8 cellular contexts compared by ENCODE assay signal in the genomic region with DNA sequence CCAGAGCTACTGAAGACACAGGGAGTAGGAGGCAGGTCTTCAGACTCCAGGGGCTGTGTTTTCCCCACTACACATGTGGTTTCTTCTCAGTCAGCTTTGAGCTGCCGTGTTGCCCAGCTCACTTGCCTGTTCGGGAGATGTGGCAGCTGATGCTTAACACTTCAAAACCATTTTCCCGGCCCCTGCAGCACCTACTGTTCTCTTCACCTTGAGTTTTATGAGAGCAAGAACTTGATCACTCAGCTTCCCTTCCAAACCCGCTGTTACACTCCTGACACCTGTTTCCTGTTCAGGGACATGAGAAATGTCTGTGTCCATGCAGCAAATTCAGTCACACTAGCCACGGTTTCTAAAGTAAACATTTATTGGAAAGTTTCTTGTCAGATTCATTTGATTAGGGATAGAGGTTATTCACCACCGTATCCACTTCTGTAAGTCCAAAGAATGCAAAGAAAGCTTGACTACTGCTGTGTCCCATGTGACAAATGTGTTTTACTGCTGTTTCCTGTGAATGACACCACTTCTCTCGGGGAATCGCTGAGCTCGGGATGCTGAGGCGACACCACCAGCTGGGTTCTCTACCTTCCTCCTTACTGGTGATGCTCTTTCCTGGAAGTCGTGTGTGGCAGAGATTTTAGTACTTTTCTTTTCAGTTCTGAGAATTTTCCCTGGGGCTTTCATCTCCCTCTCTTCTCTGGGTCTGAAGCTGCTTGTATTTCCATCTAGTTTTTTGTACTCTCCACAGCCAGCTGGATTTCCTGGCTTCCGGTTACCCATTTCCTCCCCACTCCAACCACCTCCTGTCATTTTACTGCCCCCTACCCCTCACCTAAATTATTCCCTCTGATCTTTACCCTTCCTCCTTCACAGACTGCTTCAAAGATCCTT.
DNase-seq lines count a peak whose midpoint lies in the region; ATAC-seq, FAIRE-seq and TF ChIP-seq lines count a peak whose summit lies in the region.

No MANE protein-coding gene starts in this region.

- ATAC-seq in HG02798 (IDR thresholded peaks at IDR 0.05; ENCODE audit: poor library complexity, unreplicated experiment) = peak; percentile 60
- ATAC-seq in left colon = no peak

- 24 to 40% (median 36%) methylated on average over 12 of the region's 12 CpGs for WGBS in small intestine, 3 donors

- H3K4me1 Mint-ChIP-seq in CD4-positive, alpha-beta memory T cell = peaks cover 20 to 30% (median 22%) of the 10 kb centered on the region in 4 donors
- H3K4me1 Mint-ChIP-seq in activated CD4-positive, alpha-beta T cell treated with anti-CD3 and anti-CD28 coated beads, Interleukin-2, amount 10 ng/mL, durations not matched to agents 7 days and 5 days = peaks cover 38% of the 10 kb centered on the region

- POLR2A ChIA-PET in CD4-positive, alpha-beta memory T cell (lab: Charles Lee; ENCODE audit: partially characterized antibody) = interaction anchor here (0.9 to 3.4 kb wide), 4 partner anchors 28 to 92 kb away, joined by 3 to 32 read pairs (median 12); a partner anchor contains a TSS
- POLR2A ChIA-PET in activated CD4-positive, alpha-beta T cell treated with anti-CD3 and anti-CD28 coated beads, Interleukin-2, amount 10 ng/mL, durations not matched to agents 7 days and 5 days (lab: Charles Lee) = interaction anchor here (0.7 kb wide), 1 partner anchor 69 kb away, joined by 3 read pairs; no protein-coding TSS in a partner anchor

- peaks cover 0 to 11% of the 10 kb centered on the region in 2 donors for H3K36me3 Mint-ChIP-seq in CD4-positive, alpha-beta memory T cell
- peaks cover 18% of the 10 kb centered on the region for H3K36me3 Mint-ChIP-seq in activated CD4-positive, alpha-beta T cell treated with anti-CD3 and anti-CD28 coated beads, Interleukin-2, amount 10 ng/mL, durations not matched to agents 7 days and 5 days (ENCODE audit: low read depth)

- H3K27ac ChIP-seq in CD4-positive, alpha-beta memory T cell (ENCODE audit: low read depth, low read length) = no peak overlapping the region
- H3K27ac ChIP-seq in small intestine (ENCODE audit: low read depth in 1 of 2, low read length in 1 of 2) = peak overlapping the region in 1 of 2 donors; percentile 19

- DNase-seq in CD4-positive, alpha-beta memory T cell = peak in 3 of 5 donors; percentile 1 to 14 (median 9)
- DNase-seq in activated CD4-positive, alpha-beta T cell treated with anti-CD3 and anti-CD28 coated beads, Interleukin-2, amount 10 ng/mL, durations not matched to agents 7 days and 5 days = peak; percentile 55
- DNase-seq in fibroblast of villous mesenchyme (ENCODE audit: low read depth) (peak; percentile 12), small intestine (peak; percentile 4), left colon (no peak), SKM-1 treated with dmso at 0.1 percent for 144 hours (lab: John Stamatoyannopoulos, UW; ENCODE audit: unreplicated experiment) (no peak), LoVo (ENCODE audit: low spot score) (no peak)

- no peaks in the 10 kb centered on the region for H3K9me3 ChIP-seq in CD4-positive, alpha-beta memory T cell (ENCODE audit: control insufficient read depth in 1 of 2, low read length in 2 of 2)
- no peaks in the 10 kb centered on the region for H3K9me3 ChIP-seq in small intestine (ENCODE audit: control insufficient read depth, low read depth)

- FAIRE-seq in small intestine (lab: Jason Lieb, UNC) = no peak

- H3K4me3 ChIP-seq in CD4-positive, alpha-beta memory T cell (ENCODE audit: low read length in 2 of 2) = no peak overlapping the region
- H3K4me3 ChIP-seq in fibroblast of villous mesenchyme (ENCODE audit: low read depth, low read length) = no peak overlapping the region
- H3K4me3 ChIP-seq in small intestine (ENCODE audit: low read depth in 1 of 2, low read length in 2 of 2) = no peak overlapping the region

- peaks cover 5% of the 10 kb centered on the region in 2 donors for H3K27me3 Mint-ChIP-seq in CD4-positive, alpha-beta memory T cell
- H3K27me3 Mint-ChIP-seq in activated CD4-positive, alpha-beta T cell treated with anti-CD3 and anti-CD28 coated beads, Interleukin-2, amount 10 ng/mL, durations not matched to agents 7 days and 5 days = no peaks in the 10 kb centered on the region

- CTCF ChIA-PET in CD4-positive, alpha-beta memory T cell (lab: Charles Lee; ENCODE audit: partially characterized antibody) = interaction anchor here (1.1 kb wide), 2 partner anchors 12 to 90 kb away, joined by 3 read pairs; no protein-coding TSS in a partner anchor
- CTCF ChIA-PET in activated CD4-positive, alpha-beta T cell treated with anti-CD3 and anti-CD28 coated beads, Interleukin-2, amount 10 ng/mL, durations not matched to agents 7 days and 5 days (lab: Charles Lee) = interaction anchor here (0.9 to 3.1 kb wide), 2 partner anchors 11 to 411 kb away, joined by 3 to 14 read pairs; no protein-coding TSS in a partner anchor

- intact Hi-C loops in CD4-positive, alpha-beta memory T cell (cut with micrococcal nuclease) = loop anchor here (5.0 kb wide), 1 partner anchor 93 kb away; a partner anchor contains a TSS
- intact Hi-C loops in left colon (cut with DNase I, micrococcal nuclease) = no loop called here

- TF ChIP-seq CTCF in fibroblast of villous mesenchyme (IDR thresholded peaks at IDR 0.05; ENCODE audit: insufficient read depth, low read depth, low read length) = no peak

- peak overlapping the region; percentile 42 to 80 (median 54) for H3K4me3 Mint-ChIP-seq in CD4-positive, alpha-beta memory T cell
- peak overlapping the region; percentile 51 for H3K4me3 Mint-ChIP-seq in activated CD4-positive, alpha-beta T cell treated with anti-CD3 and anti-CD28 coated beads, Interleukin-2, amount 10 ng/mL, durations not matched to agents 7 days and 5 days

- H3K36me3 ChIP-seq in CD4-positive, alpha-beta memory T cell (ENCODE audit: insufficient read depth, low read length) = no peaks in the 10 kb centered on the region
- no peaks in the 10 kb centered on the region for H3K36me3 ChIP-seq in small intestine (ENCODE audit: control insufficient read depth in 2 of 2, insufficient read depth in 2 of 2, low read length in 2 of 2)

- no peaks in the 10 kb centered on the region for H3K9me3 Mint-ChIP-seq in CD4-positive, alpha-beta memory T cell
- no peaks in the 10 kb centered on the region for H3K9me3 Mint-ChIP-seq in activated CD4-positive, alpha-beta T cell treated with anti-CD3 and anti-CD28 coated beads, Interleukin-2, amount 10 ng/mL, durations not matched to agents 7 days and 5 days

- H3K27me3 ChIP-seq in CD4-positive, alpha-beta memory T cell (ENCODE audit: insufficient read depth, low read length) = no peaks in the 10 kb centered on the region
- no peaks in the 10 kb centered on the region for H3K27me3 ChIP-seq in small intestine (ENCODE audit: control insufficient read depth in 2 of 2, insufficient read depth in 2 of 2, low read length in 2 of 2)

- H3K4me1 ChIP-seq in CD4-positive, alpha-beta memory T cell (ENCODE audit: insufficient read depth, low read length) = peaks cover 17% of the 10 kb centered on the region
- H3K4me1 ChIP-seq in small intestine (ENCODE audit: control insufficient read depth in 2 of 2, insufficient read depth in 1 of 2, low read depth in 1 of 2, low read length in 1 of 2) = no peaks in the 10 kb centered on the region

- peak overlapping the region in 6 of 7 donors; percentile 9 to 84 (median 43) for H3K27ac Mint-ChIP-seq in CD4-positive, alpha-beta memory T cell
- H3K27ac Mint-ChIP-seq in activated CD4-positive, alpha-beta T cell treated with anti-CD3 and anti-CD28 coated beads, Interleukin-2, amount 10 ng/mL, durations not matched to agents 7 days and 5 days = peak overlapping the region; percentile 82

Comparison
In these comparisons a context has a peak if more than half of its experiments do, and no peak if none do; other contexts are left out.
1. DNase-seq: peak in CD4-positive, alpha-beta memory T cell (3 of 5), activated CD4-positive, alpha-beta T cell treated with anti-CD3 and anti-CD28 coated beads, Interleukin-2, amount 10 ng/mL, durations not matched to agents 7 days and 5 days (single experiment), fibroblast of villous mesenchyme (single experiment) and small intestine (single experiment); none in left colon (0 of 2), SKM-1 treated with dmso at 0.1 percent for 144 hours (single experiment) and LoVo (single experiment).